ENCODE assay signal across 9 cellular contexts in genomic region chr17:77474292-77474988, GRCh38.
DNase-seq lines count a peak whose midpoint lies in the region; ATAC-seq, FAIRE-seq and TF ChIP-seq lines count a peak whose summit lies in the region.
"Had no signal": no experiment of that assay in that cellular context is flagged by ENCODE, and none has a peak within 500 bp of the region (broad histone marks: within the 10 kb centered on the region; RNA-seq: fewer than 3 reads in every experiment).

No MANE protein-coding gene starts in this region.

- in situ Hi-C loops in HepG2 (cut with HindIII; ENCODE audit: extremely low pct_ligation_motif_present, low pct_unique_long_range_greater_than_20kb) = no loop called here

- H3K4me1 ChIP-seq in HepG2 (ENCODE audit: insufficient read depth, low read length) = peaks cover 58% of the 10 kb centered on the region
- H3K4me1 ChIP-seq in right lobe of liver = peaks cover 0 to 68% (median 17%) of the 10 kb centered on the region in 4 donors
- peaks cover 65% of the 10 kb centered on the region for H3K4me1 ChIP-seq in iPS-20b (ENCODE audit: insufficient read depth, low read length)

- peak overlapping the region; percentile 53 for H3K4me3 Mint-ChIP-seq in activated naive CD8-positive, alpha-beta T cell treated with anti-CD3 and anti-CD28 coated beads, Interleukin-2, amount 10 ng/mL, durations not matched to agents 7 days and 5 days

- H3K4me3 ChIP-seq in HepG2 (replicated peaks in 1 of 3; ENCODE audit: insufficient read depth in 1 of 3, low read depth in 2 of 3, low read length in 3 of 3) (no peak overlapping the region), right lobe of liver (no peak overlapping the region), iPS-20b (ENCODE audit: low read length) (no peak overlapping the region)
- H3K4me3 ChIP-seq: thoracic aorta had no signal

- CTCF ChIA-PET in HepG2 (lab: Yijun Ruan, JAX; ENCODE audit: low intra/inter-chr PET ratio, low total read pairs) = no interaction called here

- ATAC-seq in HepG2 (no peak), right lobe of liver (no peak), HG02642 (IDR thresholded peaks at IDR 0.05; ENCODE audit: poor library complexity, unreplicated experiment) (no peak), GM18867 (IDR thresholded peaks at IDR 0.05; ENCODE audit: unreplicated experiment) (no peak), GM18498 (IDR thresholded peaks at IDR 0.05; ENCODE audit: unreplicated experiment) (no peak)
- no peak for ATAC-seq in activated naive CD8-positive, alpha-beta T cell treated with anti-CD3 and anti-CD28 coated beads, Interleukin-2, amount 10 ng/mL, durations not matched to agents 7 days and 5 days (ENCODE audit: low read depth)

- POLR2A ChIA-PET in HepG2 (lab: Yijun Ruan, JAX) = interaction anchor here (1.2 to 1.5 kb wide), 2 partner anchors 14 to 24 kb away, joined by 5 to 6 read pairs; no protein-coding TSS in a partner anchor
- POLR2A ChIA-PET in activated naive CD8-positive, alpha-beta T cell treated with anti-CD3 and anti-CD28 coated beads, Interleukin-2, amount 10 ng/mL, durations not matched to agents 7 days and 5 days (lab: Charles Lee) = interaction anchor here (1.0 to 1.7 kb wide), 8 partner anchors 9 to 44 kb away, joined by 3 to 8 read pairs (median 4); no protein-coding TSS in a partner anchor

- 97% methylated on average over 9 of the region's 12 CpGs for WGBS in HepG2 (ENCODE audit: low lambda C conversion rate)
- WGBS in right lobe of liver (ENCODE audit: insufficient coverage, low coverage, low lambda C conversion rate, missing lambda C conversion rate) = 50% methylated on average over 1 of the region's 12 CpGs

- no peaks in the 10 kb centered on the region for H3K27me3 Mint-ChIP-seq in activated naive CD8-positive, alpha-beta T cell treated with anti-CD3 and anti-CD28 coated beads, Interleukin-2, amount 10 ng/mL, durations not matched to agents 7 days and 5 days

- peaks cover 83% of the 10 kb centered on the region for H3K4me1 Mint-ChIP-seq in activated naive CD8-positive, alpha-beta T cell treated with anti-CD3 and anti-CD28 coated beads, Interleukin-2, amount 10 ng/mL, durations not matched to agents 7 days and 5 days

- no TSS peak for BruUV-seq in HepG2 (replicated peaks; lab: Mats Ljungman, UMichigan)

- no peak for DNase-seq in HepG2 (ENCODE audit: low spot score)
- DNase-seq in right lobe of liver = no peak
- no peak for DNase-seq in activated naive CD8-positive, alpha-beta T cell treated with anti-CD3 and anti-CD28 coated beads, Interleukin-2, amount 10 ng/mL, durations not matched to agents 7 days and 5 days
- DNase-seq in NCI-H1694 (lab: John Stamatoyannopoulos, UW) = no peak

- H4K20me1 ChIP-seq in HepG2 (ENCODE audit: insufficient read depth, low read length) = peaks cover 96% of the 10 kb centered on the region

- TF ChIP-seq CTCF in HepG2 (CRISPR knock-in tag; IDR thresholded peaks at IDR 0.05) (no peak), right lobe of liver (IDR thresholded peaks at IDR 0.05) (no peak)

- no peaks in the 10 kb centered on the region for H3K9me3 Mint-ChIP-seq in activated naive CD8-positive, alpha-beta T cell treated with anti-CD3 and anti-CD28 coated beads, Interleukin-2, amount 10 ng/mL, durations not matched to agents 7 days and 5 days

- peak overlapping the region; percentile 47 for H3K27ac Mint-ChIP-seq in activated naive CD8-positive, alpha-beta T cell treated with anti-CD3 and anti-CD28 coated beads, Interleukin-2, amount 10 ng/mL, durations not matched to agents 7 days and 5 days

- H3K9ac ChIP-seq in HepG2 (ENCODE audit: insufficient read depth, low read depth, low read length) (no peak overlapping the region), iPS-20b (ENCODE audit: low read depth, low read length) (no peak overlapping the region)

- FAIRE-seq in HepG2 (lab: Jason Lieb, UNC) = no peak

- H3K36me3 ChIP-seq in HepG2 (replicated peaks in 1 of 2; ENCODE audit: control insufficient read depth in 1 of 2, insufficient read depth in 2 of 2, low read length in 2 of 2) = peaks cover 37 to 72% of the 10 kb centered on the region in 2 experiments
- H3K36me3 ChIP-seq in right lobe of liver = no peaks in the 10 kb centered on the region
- H3K36me3 ChIP-seq in iPS-20b (ENCODE audit: insufficient read depth, low read depth, low read length) = peaks cover 10% of the 10 kb centered on the region; the same call in 1 of the 2 replicates
- H3K36me3 ChIP-seq: thoracic aorta had no signal

- no peaks in the 10 kb centered on the region for H3K9me3 ChIP-seq in HepG2 (ENCODE audit: low read length)
- no peaks in the 10 kb centered on the region for H3K9me3 ChIP-seq in right lobe of liver
- no peaks in the 10 kb centered on the region for H3K9me3 ChIP-seq in iPS-20b (ENCODE audit: insufficient read depth, low read depth, low read length)
- H3K9me3 ChIP-seq: thoracic aorta had no signal

- TF ChIP-seq POLR2A in HepG2 (IDR thresholded peaks at IDR 0.05; ENCODE audit: insufficient read depth in 1 of 2, low read depth in 2 of 2, low read length in 2 of 2) = no peak
- no peak for TF ChIP-seq POLR2A in right lobe of liver (IDR thresholded peaks at IDR 0.05)

- H2AFZ ChIP-seq in HepG2 (ENCODE audit: low read length) = no peak overlapping the region

- H3K27me3 ChIP-seq in HepG2 (ENCODE audit: control insufficient read depth in 1 of 2, insufficient read depth in 2 of 2, low read length in 2 of 2) (no peaks in the 10 kb centered on the region), right lobe of liver (no peaks in the 10 kb centered on the region), iPS-20b (ENCODE audit: insufficient read depth, low read length) (no peaks in the 10 kb centered on the region)

- intact Hi-C loops in HepG2 (cut with micrococcal nuclease; ENCODE audit: unreplicated experiment) (loop anchor here (5.0 kb wide), 1 partner anchor 42 kb away; no protein-coding TSS in a partner anchor), right lobe of liver (cut with DNase I) (no loop called here)

- peaks cover 100% of the 10 kb centered on the region for H3K79me2 ChIP-seq in HepG2 (ENCODE audit: insufficient read depth, low read length)

- no peak for TF ChIP-seq EP300 in HepG2 (IDR thresholded peaks at IDR 0.05; ENCODE audit: low read depth in 2 of 2, low read length in 2 of 2)
- no peak for TF ChIP-seq EP300 in HepG2 (CRISPR knock-in tag; IDR thresholded peaks at IDR 0.05; ENCODE audit: borderline replicate concordance)

- no peak for TF ChIP-seq RAD21 in HepG2 (CRISPR knock-in tag; IDR thresholded peaks at IDR 0.05)

- no peak overlapping the region for H3K4me2 ChIP-seq in HepG2 (ENCODE audit: low read depth, low read length)

- H3K27ac ChIP-seq in HepG2 (ENCODE audit: extremely low read length, insufficient read depth, low read length) (no peak overlapping the region), right lobe of liver (no peak overlapping the region), iPS-20b (ENCODE audit: low read length) (peak overlapping the region; percentile 22)
- H3K27ac ChIP-seq: thoracic aorta had no signal

- peaks cover 34% of the 10 kb centered on the region for H3K36me3 Mint-ChIP-seq in activated naive CD8-positive, alpha-beta T cell treated with anti-CD3 and anti-CD28 coated beads, Interleukin-2, amount 10 ng/mL, durations not matched to agents 7 days and 5 days

TF ChIP-seq in HepG2, 621 proteins besides CTCF, POLR2A, EP300 and RAD21 (continues in another document):
- TF ChIP-seq TAF15 (IDR thresholded peaks at IDR 0.05; ENCODE audit: low read depth, low read length, poor library complexity, severe bottlenecking) (no peak), POGK (CRISPR knock-in tag; conservative IDR thresholded peaks at IDR 0.05) (no peak), ZNF616 (CRISPR knock-in tag; IDR thresholded peaks at IDR 0.05; ENCODE audit: low read depth) (no peak), ZIK1 (CRISPR knock-in tag; IDR thresholded peaks at IDR 0.05; ENCODE audit: borderline replicate concordance, low read depth) (no peak), ZNF577 (CRISPR knock-in tag; IDR thresholded peaks at IDR 0.05; ENCODE audit: borderline replicate concordance, low read depth) (no peak), KLF15 (CRISPR knock-in tag; IDR thresholded peaks at IDR 0.05; ENCODE audit: borderline replicate concordance) (no peak), ZNF720 (CRISPR knock-in tag; IDR thresholded peaks at IDR 0.05) (no peak), USF2 (IDR thresholded peaks at IDR 0.05; ENCODE audit: low read depth, low read length) (no peak), USF2 (CRISPR knock-in tag; IDR thresholded peaks at IDR 0.05; ENCODE audit: borderline replicate concordance) (no peak), KMT2B (CRISPR knock-in tag; IDR thresholded peaks at IDR 0.05) (no peak)
